Comparison of ENCODE assay signal across 9 cellular contexts in genomic region chr1:196817466-196817865, GRCh38. TPM values are rescaled to one million over a fixed set of nuclear protein-coding genes. Genes with fewer than 3 reads are reported as not detected.
"Had no signal": no experiment of that assay in that cellular context is flagged by ENCODE, and none has a peak within 500 bp of the region (broad histone marks: within the 10 kb centered on the region; RNA-seq: fewer than 3 reads in every experiment).

No MANE protein-coding gene starts in this region.

RNA-seq across cellular contexts. Expression of gene CFHR1, which starts 2.1 kb away (rescaled TPM):
- total RNA-seq: activated CD4-positive, alpha-beta memory T cell treated with anti-CD3 and anti-CD28 coated beads, Interleukin-2, amount 10 ng/mL, durations not matched to agents 7 days and 5 days; activated CD8-positive, alpha-beta memory T cell treated with anti-CD3 and anti-CD28 coated beads, Interleukin-2, amount 10 ng/mL, durations not matched to agents 7 days and 5 days; bronchial epithelial cell; LHCN-M2; PC-3; Peyer's patch; SK-MEL-5; T-helper 17 cell had no signal

RNA-seq across cellular contexts. Expression of gene CFHR3, which starts 42.8 kb away (rescaled TPM):
- total RNA-seq: activated CD4-positive, alpha-beta memory T cell treated with anti-CD3 and anti-CD28 coated beads, Interleukin-2, amount 10 ng/mL, durations not matched to agents 7 days and 5 days; activated CD8-positive, alpha-beta memory T cell treated with anti-CD3 and anti-CD28 coated beads, Interleukin-2, amount 10 ng/mL, durations not matched to agents 7 days and 5 days; bronchial epithelial cell; PC-3; Peyer's patch; SK-MEL-5; T-cell; T-helper 17 cell had no signal
